8 cellular contexts compared by ENCODE assay signal in genomic region chr12:92928962-92929915, GRCh38. TPM values are rescaled to one million over a fixed set of nuclear protein-coding genes. Genes with fewer than 3 reads are reported as not detected.
DNase-seq lines count a peak whose midpoint lies in the region; ATAC-seq and TF ChIP-seq lines count a peak whose summit lies in the region.

EEA1 (minus strand) TSS chr12:92929295; CDS start chr12:92929066, 229 bp downstream.

- peak within 1 kb of the TSS; percentile 95 for H2AFZ ChIP-seq in osteoblast (ENCODE audit: low read length)

- DNase-seq in GM10266 (ENCODE audit: extremely low spot score) (peak; percentile 98), NCI-H1092 (lab: John Stamatoyannopoulos, UW) (peak; percentile 91), glomerular visceral epithelial cell (ENCODE audit: extremely low spot score) (peak; percentile 97), osteoblast (ENCODE audit: insufficient read length, low spot score, missing footprints) (peak; percentile 99), thoracic aorta (ENCODE audit: low spot score) (peak; percentile 87)
- peak; percentile 93 to 97 for DNase-seq in activated naive CD4-positive, alpha-beta T cell treated with anti-CD3 and anti-CD28 coated beads, Interleukin-2, amount 50 U/mL, for 72 hours (ENCODE audit: low spot score in 2 of 2)

- H3K4me1 ChIP-seq in osteoblast (ENCODE audit: insufficient read depth, low read length) (peaks cover 27% of the 10 kb centered on the region), thoracic aorta (ENCODE audit: control insufficient read depth in 1 of 2, low read depth in 2 of 2) (peaks cover 24 to 33% of the 10 kb centered on the region in 2 donors)

- ATAC-seq in HG02588 (IDR thresholded peaks at IDR 0.05; ENCODE audit: unreplicated experiment) (peak; percentile 88), SK-N-SH treated with all-trans-retinoic acid at 6 μM for 48 hours (peak; percentile 88), thoracic aorta (ENCODE audit: insufficient number of reproducible peaks, low FRiP score, low read depth) (peak; percentile 92)
- ATAC-seq in activated naive CD4-positive, alpha-beta T cell treated with anti-CD3 and anti-CD28 coated beads, Interleukin-2, amount 50 U/mL, for 72 hours, result peak; percentile 84 to 85

- H3K36me3 Mint-ChIP-seq in activated naive CD4-positive, alpha-beta T cell treated with anti-CD3 and anti-CD28 coated beads, Interleukin-2, amount 50 U/mL, for 72 hours, result no peaks in the 10 kb centered on the region

- no peak for TF ChIP-seq CTCF in GM10266 (IDR thresholded peaks at IDR 0.05; ENCODE audit: control insufficient read depth, insufficient read depth, low read depth, missing control alignments)
- TF ChIP-seq CTCF in osteoblast (IDR thresholded peaks at IDR 0.05; ENCODE audit: extremely low read depth, low read depth, low read length), result no peak
- peak; percentile 20 for TF ChIP-seq CTCF in thoracic aorta (IDR thresholded peaks at IDR 0.05)

- H3K79me2 ChIP-seq in osteoblast (ENCODE audit: insufficient read depth, low read length), result peaks cover 34% of the 10 kb centered on the region

- H3K27me3 ChIP-seq in osteoblast (ENCODE audit: insufficient read depth, low read length) (no peaks in the 10 kb centered on the region), thoracic aorta (replicated peaks; ENCODE audit: insufficient read depth) (no peaks in the 10 kb centered on the region)

- H3K9me3 ChIP-seq in osteoblast (ENCODE audit: low read depth, low read length) (no peaks in the 10 kb centered on the region), thoracic aorta (no peaks in the 10 kb centered on the region)

- H3K36me3 ChIP-seq in osteoblast (ENCODE audit: insufficient read depth, low read length), result no peaks in the 10 kb centered on the region
- no peaks in the 10 kb centered on the region for H3K36me3 ChIP-seq in thoracic aorta

- H3K4me3 ChIP-seq in osteoblast (ENCODE audit: insufficient read depth, low read length), result peak within 1 kb of the TSS; percentile 92
- peak within 1 kb of the TSS; percentile 77 for H3K4me3 ChIP-seq in thoracic aorta

- peak within 1 kb of the TSS; percentile 97 to 99 for H3K27ac Mint-ChIP-seq in activated naive CD4-positive, alpha-beta T cell treated with anti-CD3 and anti-CD28 coated beads, Interleukin-2, amount 50 U/mL, for 72 hours

- peaks cover 4% of the 10 kb centered on the region for H4K20me1 ChIP-seq in osteoblast (ENCODE audit: insufficient read depth, low read length)

- H3K4me2 ChIP-seq in osteoblast (ENCODE audit: insufficient read depth, low read length), result peak within 1 kb of the TSS; percentile 86

- peak within 1 kb of the TSS; percentile 87 for H3K27ac ChIP-seq in osteoblast (ENCODE audit: low read depth, low read length)
- peak within 1 kb of the TSS; percentile 91 to 92 for H3K27ac ChIP-seq in thoracic aorta

- H3K9me3 Mint-ChIP-seq in activated naive CD4-positive, alpha-beta T cell treated with anti-CD3 and anti-CD28 coated beads, Interleukin-2, amount 50 U/mL, for 72 hours, result no peaks in the 10 kb centered on the region

TF ChIP-seq in SK-N-SH treated with all-trans-retinoic acid at 6 μM for 48 hours, 23 proteins besides CTCF, POLR2A, EP300 and RAD21:
- TF ChIP-seq PPARA (CRISPR knock-in tag; IDR thresholded peaks at IDR 0.05; ENCODE audit: borderline replicate concordance), result no peak; the same call in 1 of the 2 replicates
- TF ChIP-seq ZNF565 (CRISPR knock-in tag; conservative IDR thresholded peaks at IDR 0.05; ENCODE audit: low read depth), result no peak
- TF ChIP-seq ZFP30 (CRISPR knock-in tag; IDR thresholded peaks at IDR 0.05), result 0 out of 2 replicates have a peak, but pooled peaks have one; percentile 10
- TF ChIP-seq SNAI2 (CRISPR knock-in tag; IDR thresholded peaks at IDR 0.05), result peak; percentile 47; the same call in 1 of the 2 replicates
- TF ChIP-seq ZFP3 (CRISPR knock-in tag; IDR thresholded peaks at IDR 0.05), result 0 out of 2 replicates have a peak, but pooled peaks have one; percentile 61
- TF ChIP-seq CSDC2 (CRISPR knock-in tag; IDR thresholded peaks at IDR 0.05), result peak; percentile 73; the same call in 1 of the 2 replicates
- 0 out of 2 replicates have a peak, but pooled peaks have one; percentile 26 for TF ChIP-seq GLIS3 (CRISPR knock-in tag; IDR thresholded peaks at IDR 0.05)
- TF ChIP-seq TSHZ2 (CRISPR knock-in tag; IDR thresholded peaks at IDR 0.05), result peak; percentile 62; the same call in 1 of the 2 replicates
TF ChIP-seq in SK-N-SH treated with all-trans-retinoic acid at 6 μM for 48 hours: peak in this region for 6.

RNA-seq across cellular contexts. Expression of gene EEA1, which starts in this region (rescaled TPM):
- total RNA-seq in activated naive CD4-positive, alpha-beta T cell treated with anti-CD3 and anti-CD28 coated beads, Interleukin-2, amount 50 U/mL, for 72 hours, result 10 to 100 TPM; 14.8 to 23.8 TPM
- total RNA-seq in osteoblast (32.9 and 40.7 TPM in 2 replicates), thoracic aorta (10 to 100 TPM; 19.1 to 40.1 TPM)

Comparison
In these comparisons a context has a peak if more than half of its experiments do, and no peak if none do; other contexts are left out.
1. Peak in every context shown above with its lines: DNase-seq, ATAC-seq, H3K4me3 ChIP-seq and H3K27ac ChIP-seq.